In the genomic region with DNA sequence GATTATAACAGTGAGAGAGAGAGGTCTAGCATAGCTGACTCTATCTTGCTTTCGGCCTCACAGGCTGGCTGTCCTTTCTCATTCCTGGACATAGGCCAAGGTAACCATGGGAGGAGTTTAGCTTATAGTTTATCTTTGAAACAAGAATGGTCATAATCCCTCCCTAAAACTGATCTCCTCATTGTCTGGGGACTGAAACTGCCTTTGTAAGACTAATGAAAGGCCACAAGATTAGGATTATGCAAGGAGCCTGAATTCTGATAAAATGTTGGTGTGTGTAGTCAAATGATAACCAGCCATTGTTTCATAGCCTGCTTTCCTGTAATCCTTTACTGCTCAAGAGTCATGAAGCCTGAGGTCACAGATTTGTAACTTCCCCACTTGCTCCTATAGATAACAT, we compare ENCODE assay signal across 1 cellular context.
TF ChIP-seq lines count a peak whose summit lies in the region.

No MANE protein-coding gene starts in this region.

TF ChIP-seq in K562, 482 proteins besides CTCF, POLR2A, EP300 and RAD21 (continued from another document and continues in another):
- TF ChIP-seq SOX6 (IDR thresholded peaks at IDR 0.05) (peak; percentile 99), BRCA1 (IDR thresholded peaks at IDR 0.05) (no peak), BRCA1 (CRISPR knock-in tag; IDR thresholded peaks at IDR 0.05) (no peak), DACH1 (IDR thresholded peaks at IDR 0.05; ENCODE audit: partially characterized antibody) (peak; percentile 11), PTTG1 (tag; IDR thresholded peaks at IDR 0.05; ENCODE audit: low read depth) (no peak), RHOXF2B (CRISPR knock-in tag; conservative IDR thresholded peaks at IDR 0.05) (no peak), PHF8 (IDR thresholded peaks at IDR 0.05; ENCODE audit: borderline replicate concordance, low read length) (no peak), SRSF1 (IDR thresholded peaks at IDR 0.05; ENCODE audit: low read depth, low read length) (no peak), ZKSCAN1 (IDR thresholded peaks at IDR 0.05; ENCODE audit: low read depth, low read length) (no peak), E2F3 (CRISPR knock-in tag; IDR thresholded peaks at IDR 0.05) (no peak), MTA2 (IDR thresholded peaks at IDR 0.05; ENCODE audit: low read depth) (peak; percentile 68), TAF15 (IDR thresholded peaks at IDR 0.05; ENCODE audit: low read depth, low read length) (no peak), HDAC1 (IDR thresholded peaks at IDR 0.05) (peak in 1 of 2 experiments; percentile 76; a peak in 2 of 4 replicates), STAT5A (IDR thresholded peaks at IDR 0.05; ENCODE audit: borderline replicate concordance, low read length) (peak; percentile 42; the same call in 1 of the 2 replicates), TRIM24 (IDR thresholded peaks at IDR 0.05) (peak; percentile 85 to 94), ZNF561 (CRISPR knock-in tag; conservative IDR thresholded peaks at IDR 0.05) (no peak), KDM1A (IDR thresholded peaks at IDR 0.05) (peak; percentile 76 to 86), RFX1 (IDR thresholded peaks at IDR 0.05) (peak; percentile 53), FOXJ2 (tag; IDR thresholded peaks at IDR 0.05) (peak; percentile 58; the same call in 1 of the 2 replicates), TCF7 (IDR thresholded peaks at IDR 0.05; ENCODE audit: borderline replicate concordance) (no peak), CC2D1A (IDR thresholded peaks at IDR 0.05) (peak; percentile 36; the same call in 1 of the 2 replicates), SMC3 (conservative IDR thresholded peaks at IDR 0.05; ENCODE audit: insufficient read depth, low read depth, low read length) (no peak), BRD4 (IDR thresholded peaks at IDR 0.05) (no peak), CBFA2T3 (IDR thresholded peaks at IDR 0.05) (peak; percentile 91), POLR2AphosphoS5 (IDR thresholded peaks at IDR 0.05; ENCODE audit: control insufficient read depth, insufficient read depth, low read depth, low read length) (no peak), NR2C2 (CRISPR knock-in tag; IDR thresholded peaks at IDR 0.05) (no peak), NR2C2 (tag; IDR thresholded peaks at IDR 0.05) (peak; percentile 53; the same call in 1 of the 2 replicates), ZNF764 (CRISPR knock-in tag; IDR thresholded peaks at IDR 0.05; ENCODE audit: low read depth) (no peak), HDAC2 (IDR thresholded peaks at IDR 0.05) (peak; percentile 81; the same call in 1 of the 2 replicates), DMBX1 (CRISPR knock-in tag; IDR thresholded peaks at IDR 0.05; ENCODE audit: borderline replicate concordance) (peak; percentile 76; the same call in 1 of the 2 replicates), EP400 (IDR thresholded peaks at IDR 0.05) (no peak), PHB2 (IDR thresholded peaks at IDR 0.05; ENCODE audit: low read depth) (0 out of 2 replicates have a peak, but pooled peaks have one; percentile 57), ARID1B (IDR thresholded peaks at IDR 0.05) (peak; percentile 85), NFIC (IDR thresholded peaks at IDR 0.05) (peak; percentile 86), ATF1 (CRISPR knock-in tag; IDR thresholded peaks at IDR 0.05) (no peak), ATF1 (tag; IDR thresholded peaks at IDR 0.05) (peak; percentile 76), NCOA4 (IDR thresholded peaks at IDR 0.05; ENCODE audit: partially characterized antibody) (no peak), ZNF584 (CRISPR knock-in tag; IDR thresholded peaks at IDR 0.05; ENCODE audit: low read depth) (no peak), BHLHE40 (IDR thresholded peaks at IDR 0.05; ENCODE audit: low read length) (no peak; the same call in 1 of the 2 replicates), L3MBTL2 (IDR thresholded peaks at IDR 0.05) (no peak), CBX5 (IDR thresholded peaks at IDR 0.05; ENCODE audit: borderline replicate concordance, low read depth) (no peak), SMARCA4 (IDR thresholded peaks at IDR 0.05) (peak; percentile 49; the same call in 1 of the 2 replicates)
- TF ChIP-seq, protein P1, sequence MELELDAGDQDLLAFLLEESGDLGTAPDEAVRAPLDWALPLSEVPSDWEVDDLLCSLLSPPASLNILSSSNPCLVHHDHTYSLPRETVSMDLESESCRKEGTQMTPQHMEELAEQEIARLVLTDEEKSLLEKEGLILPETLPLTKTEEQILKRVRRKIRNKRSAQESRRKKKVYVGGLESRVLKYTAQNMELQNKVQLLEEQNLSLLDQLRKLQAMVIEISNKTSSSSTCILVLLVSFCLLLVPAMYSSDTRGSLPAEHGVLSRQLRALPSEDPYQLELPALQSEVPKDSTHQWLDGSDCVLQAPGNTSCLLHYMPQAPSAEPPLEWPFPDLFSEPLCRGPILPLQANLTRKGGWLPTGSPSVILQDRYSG (tag; conservative IDR thresholded peaks at IDR 0.05; ENCODE audit: low read depth), result 0 out of 2 replicates have a peak, but pooled peaks have one; percentile 49
- TF ChIP-seq, protein P2, sequence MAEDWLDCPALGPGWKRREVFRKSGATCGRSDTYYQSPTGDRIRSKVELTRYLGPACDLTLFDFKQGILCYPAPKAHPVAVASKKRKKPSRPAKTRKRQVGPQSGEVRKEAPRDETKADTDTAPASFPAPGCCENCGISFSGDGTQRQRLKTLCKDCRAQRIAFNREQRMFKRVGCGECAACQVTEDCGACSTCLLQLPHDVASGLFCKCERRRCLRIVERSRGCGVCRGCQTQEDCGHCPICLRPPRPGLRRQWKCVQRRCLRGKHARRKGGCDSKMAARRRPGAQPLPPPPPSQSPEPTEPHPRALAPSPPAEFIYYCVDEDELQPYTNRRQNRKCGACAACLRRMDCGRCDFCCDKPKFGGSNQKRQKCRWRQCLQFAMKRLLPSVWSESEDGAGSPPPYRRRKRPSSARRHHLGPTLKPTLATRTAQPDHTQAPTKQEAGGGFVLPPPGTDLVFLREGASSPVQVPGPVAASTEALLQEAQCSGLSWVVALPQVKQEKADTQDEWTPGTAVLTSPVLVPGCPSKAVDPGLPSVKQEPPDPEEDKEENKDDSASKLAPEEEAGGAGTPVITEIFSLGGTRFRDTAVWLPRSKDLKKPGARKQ (CRISPR knock-in tag; IDR thresholded peaks at IDR 0.05), result no peak
- TF ChIP-seq, protein P3, sequence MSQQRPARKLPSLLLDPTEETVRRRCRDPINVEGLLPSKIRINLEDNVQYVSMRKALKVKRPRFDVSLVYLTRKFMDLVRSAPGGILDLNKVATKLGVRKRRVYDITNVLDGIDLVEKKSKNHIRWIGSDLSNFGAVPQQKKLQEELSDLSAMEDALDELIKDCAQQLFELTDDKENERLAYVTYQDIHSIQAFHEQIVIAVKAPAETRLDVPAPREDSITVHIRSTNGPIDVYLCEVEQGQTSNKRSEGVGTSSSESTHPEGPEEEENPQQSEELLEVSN (IDR thresholded peaks at IDR 0.05; ENCODE audit: borderline replicate concordance in 1 of 2, extremely low read depth in 1 of 2, insufficient read depth in 1 of 2, insufficient read length in 1 of 2, low read depth in 1 of 2, low read length in 1 of 2, poor library complexity in 1 of 2, severe bottlenecking in 1 of 2), result no peak
- TF ChIP-seq, protein P4, sequence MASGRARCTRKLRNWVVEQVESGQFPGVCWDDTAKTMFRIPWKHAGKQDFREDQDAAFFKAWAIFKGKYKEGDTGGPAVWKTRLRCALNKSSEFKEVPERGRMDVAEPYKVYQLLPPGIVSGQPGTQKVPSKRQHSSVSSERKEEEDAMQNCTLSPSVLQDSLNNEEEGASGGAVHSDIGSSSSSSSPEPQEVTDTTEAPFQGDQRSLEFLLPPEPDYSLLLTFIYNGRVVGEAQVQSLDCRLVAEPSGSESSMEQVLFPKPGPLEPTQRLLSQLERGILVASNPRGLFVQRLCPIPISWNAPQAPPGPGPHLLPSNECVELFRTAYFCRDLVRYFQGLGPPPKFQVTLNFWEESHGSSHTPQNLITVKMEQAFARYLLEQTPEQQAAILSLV (tag; IDR thresholded peaks at IDR 0.05), result 0 out of 2 replicates have a peak, but pooled peaks have one; percentile 55
- TF ChIP-seq, protein P5, sequence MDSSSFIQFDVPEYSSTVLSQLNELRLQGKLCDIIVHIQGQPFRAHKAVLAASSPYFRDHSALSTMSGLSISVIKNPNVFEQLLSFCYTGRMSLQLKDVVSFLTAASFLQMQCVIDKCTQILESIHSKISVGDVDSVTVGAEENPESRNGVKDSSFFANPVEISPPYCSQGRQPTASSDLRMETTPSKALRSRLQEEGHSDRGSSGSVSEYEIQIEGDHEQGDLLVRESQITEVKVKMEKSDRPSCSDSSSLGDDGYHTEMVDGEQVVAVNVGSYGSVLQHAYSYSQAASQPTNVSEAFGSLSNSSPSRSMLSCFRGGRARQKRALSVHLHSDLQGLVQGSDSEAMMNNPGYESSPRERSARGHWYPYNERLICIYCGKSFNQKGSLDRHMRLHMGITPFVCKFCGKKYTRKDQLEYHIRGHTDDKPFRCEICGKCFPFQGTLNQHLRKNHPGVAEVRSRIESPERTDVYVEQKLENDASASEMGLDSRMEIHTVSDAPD (CRISPR knock-in tag; IDR thresholded peaks at IDR 0.05), result no peak
- TF ChIP-seq, protein P6, sequence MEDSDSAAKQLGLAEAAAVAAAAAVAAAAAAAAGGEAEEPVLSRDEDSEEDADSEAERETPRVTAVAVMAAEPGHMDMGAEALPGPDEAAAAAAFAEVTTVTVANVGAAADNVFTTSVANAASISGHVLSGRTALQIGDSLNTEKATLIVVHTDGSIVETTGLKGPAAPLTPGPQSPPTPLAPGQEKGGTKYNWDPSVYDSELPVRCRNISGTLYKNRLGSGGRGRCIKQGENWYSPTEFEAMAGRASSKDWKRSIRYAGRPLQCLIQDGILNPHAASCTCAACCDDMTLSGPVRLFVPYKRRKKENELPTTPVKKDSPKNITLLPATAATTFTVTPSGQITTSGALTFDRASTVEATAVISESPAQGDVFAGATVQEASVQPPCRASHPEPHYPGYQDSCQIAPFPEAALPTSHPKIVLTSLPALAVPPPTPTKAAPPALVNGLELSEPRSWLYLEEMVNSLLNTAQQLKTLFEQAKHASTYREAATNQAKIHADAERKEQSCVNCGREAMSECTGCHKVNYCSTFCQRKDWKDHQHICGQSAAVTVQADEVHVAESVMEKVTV (CRISPR knock-in tag; IDR thresholded peaks at IDR 0.05), result no peak
- TF ChIP-seq, protein P7, sequence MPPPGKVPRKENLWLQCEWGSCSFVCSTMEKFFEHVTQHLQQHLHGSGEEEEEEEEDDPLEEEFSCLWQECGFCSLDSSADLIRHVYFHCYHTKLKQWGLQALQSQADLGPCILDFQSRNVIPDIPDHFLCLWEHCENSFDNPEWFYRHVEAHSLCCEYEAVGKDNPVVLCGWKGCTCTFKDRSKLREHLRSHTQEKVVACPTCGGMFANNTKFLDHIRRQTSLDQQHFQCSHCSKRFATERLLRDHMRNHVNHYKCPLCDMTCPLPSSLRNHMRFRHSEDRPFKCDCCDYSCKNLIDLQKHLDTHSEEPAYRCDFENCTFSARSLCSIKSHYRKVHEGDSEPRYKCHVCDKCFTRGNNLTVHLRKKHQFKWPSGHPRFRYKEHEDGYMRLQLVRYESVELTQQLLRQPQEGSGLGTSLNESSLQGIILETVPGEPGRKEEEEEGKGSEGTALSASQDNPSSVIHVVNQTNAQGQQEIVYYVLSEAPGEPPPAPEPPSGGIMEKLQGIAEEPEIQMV (tag; conservative IDR thresholded peaks at IDR 0.05; ENCODE audit: low read depth), result no peak
- TF ChIP-seq, protein P8, sequence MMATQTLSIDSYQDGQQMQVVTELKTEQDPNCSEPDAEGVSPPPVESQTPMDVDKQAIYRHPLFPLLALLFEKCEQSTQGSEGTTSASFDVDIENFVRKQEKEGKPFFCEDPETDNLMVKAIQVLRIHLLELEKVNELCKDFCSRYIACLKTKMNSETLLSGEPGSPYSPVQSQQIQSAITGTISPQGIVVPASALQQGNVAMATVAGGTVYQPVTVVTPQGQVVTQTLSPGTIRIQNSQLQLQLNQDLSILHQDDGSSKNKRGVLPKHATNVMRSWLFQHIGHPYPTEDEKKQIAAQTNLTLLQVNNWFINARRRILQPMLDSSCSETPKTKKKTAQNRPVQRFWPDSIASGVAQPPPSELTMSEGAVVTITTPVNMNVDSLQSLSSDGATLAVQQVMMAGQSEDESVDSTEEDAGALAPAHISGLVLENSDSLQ (IDR thresholded peaks at IDR 0.05), result no peak
- TF ChIP-seq, protein P9, sequence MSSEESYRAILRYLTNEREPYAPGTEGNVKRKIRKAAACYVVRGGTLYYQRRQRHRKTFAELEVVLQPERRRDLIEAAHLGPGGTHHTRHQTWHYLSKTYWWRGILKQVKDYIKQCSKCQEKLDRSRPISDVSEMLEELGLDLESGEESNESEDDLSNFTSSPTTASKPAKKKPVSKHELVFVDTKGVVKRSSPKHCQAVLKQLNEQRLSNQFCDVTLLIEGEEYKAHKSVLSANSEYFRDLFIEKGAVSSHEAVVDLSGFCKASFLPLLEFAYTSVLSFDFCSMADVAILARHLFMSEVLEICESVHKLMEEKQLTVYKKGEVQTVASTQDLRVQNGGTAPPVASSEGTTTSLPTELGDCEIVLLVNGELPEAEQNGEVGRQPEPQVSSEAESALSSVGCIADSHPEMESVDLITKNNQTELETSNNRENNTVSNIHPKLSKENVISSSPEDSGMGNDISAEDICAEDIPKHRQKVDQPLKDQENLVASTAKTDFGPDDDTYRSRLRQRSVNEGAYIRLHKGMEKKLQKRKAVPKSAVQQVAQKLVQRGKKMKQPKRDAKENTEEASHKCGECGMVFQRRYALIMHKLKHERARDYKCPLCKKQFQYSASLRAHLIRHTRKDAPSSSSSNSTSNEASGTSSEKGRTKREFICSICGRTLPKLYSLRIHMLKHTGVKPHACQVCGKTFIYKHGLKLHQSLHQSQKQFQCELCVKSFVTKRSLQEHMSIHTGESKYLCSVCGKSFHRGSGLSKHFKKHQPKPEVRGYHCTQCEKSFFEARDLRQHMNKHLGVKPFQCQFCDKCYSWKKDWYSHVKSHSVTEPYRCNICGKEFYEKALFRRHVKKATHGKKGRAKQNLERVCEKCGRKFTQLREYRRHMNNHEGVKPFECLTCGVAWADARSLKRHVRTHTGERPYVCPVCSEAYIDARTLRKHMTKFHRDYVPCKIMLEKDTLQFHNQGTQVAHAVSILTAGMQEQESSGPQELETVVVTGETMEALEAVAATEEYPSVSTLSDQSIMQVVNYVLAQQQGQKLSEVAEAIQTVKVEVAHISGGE (CRISPR knock-in tag; IDR thresholded peaks at IDR 0.05), result peak in 1 of 3 experiments; percentile 61; a peak in 1 of 6 replicates
- TF ChIP-seq, protein P10, sequence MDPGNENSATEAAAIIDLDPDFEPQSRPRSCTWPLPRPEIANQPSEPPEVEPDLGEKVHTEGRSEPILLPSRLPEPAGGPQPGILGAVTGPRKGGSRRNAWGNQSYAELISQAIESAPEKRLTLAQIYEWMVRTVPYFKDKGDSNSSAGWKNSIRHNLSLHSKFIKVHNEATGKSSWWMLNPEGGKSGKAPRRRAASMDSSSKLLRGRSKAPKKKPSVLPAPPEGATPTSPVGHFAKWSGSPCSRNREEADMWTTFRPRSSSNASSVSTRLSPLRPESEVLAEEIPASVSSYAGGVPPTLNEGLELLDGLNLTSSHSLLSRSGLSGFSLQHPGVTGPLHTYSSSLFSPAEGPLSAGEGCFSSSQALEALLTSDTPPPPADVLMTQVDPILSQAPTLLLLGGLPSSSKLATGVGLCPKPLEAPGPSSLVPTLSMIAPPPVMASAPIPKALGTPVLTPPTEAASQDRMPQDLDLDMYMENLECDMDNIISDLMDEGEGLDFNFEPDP (CRISPR knock-in tag; IDR thresholded peaks at IDR 0.05), result no peak
- TF ChIP-seq, protein P11, sequence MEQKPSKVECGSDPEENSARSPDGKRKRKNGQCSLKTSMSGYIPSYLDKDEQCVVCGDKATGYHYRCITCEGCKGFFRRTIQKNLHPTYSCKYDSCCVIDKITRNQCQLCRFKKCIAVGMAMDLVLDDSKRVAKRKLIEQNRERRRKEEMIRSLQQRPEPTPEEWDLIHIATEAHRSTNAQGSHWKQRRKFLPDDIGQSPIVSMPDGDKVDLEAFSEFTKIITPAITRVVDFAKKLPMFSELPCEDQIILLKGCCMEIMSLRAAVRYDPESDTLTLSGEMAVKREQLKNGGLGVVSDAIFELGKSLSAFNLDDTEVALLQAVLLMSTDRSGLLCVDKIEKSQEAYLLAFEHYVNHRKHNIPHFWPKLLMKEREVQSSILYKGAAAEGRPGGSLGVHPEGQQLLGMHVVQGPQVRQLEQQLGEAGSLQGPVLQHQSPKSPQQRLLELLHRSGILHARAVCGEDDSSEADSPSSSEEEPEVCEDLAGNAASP (IDR thresholded peaks at IDR 0.05), result no peak
